Comparison of ENCODE assay signal across 22 cellular contexts in genomic region chr3:101984356-101984755, GRCh38.
"Had no signal": no experiment of that assay in that cellular context is flagged by ENCODE, and none has a peak within 500 bp of the region (broad histone marks: within the 10 kb centered on the region; RNA-seq: fewer than 3 reads in every experiment).

No MANE protein-coding gene starts in this region.

- ATAC-seq: activated CD8-positive, alpha-beta memory T cell treated with anti-CD3 and anti-CD28 coated beads, Interleukin-2, amount 10 ng/mL, durations not matched to agents 7 days and 5 days; activated T-cell treated with anti-CD3 and anti-CD28 coated beads, Interleukin-2, amount 50 U/mL, for 4 hours; K562; WTC11 had no signal

- H3K4me3 ChIP-seq: cardiac muscle cell, K562 had no signal

- FAIRE-seq: astrocyte, K562, RCC 7860 had no signal

- H3K27me3 ChIP-seq: cardiac muscle cell had no signal

- DNase-seq: activated CD4-positive, alpha-beta T cell treated with anti-CD3 and anti-CD28 coated beads, Interleukin-2, amount 10 ng/mL, durations not matched to agents 24 days and 14 days; activated CD4-positive, alpha-beta T cell treated with anti-CD3 and anti-CD28 coated beads, Interleukin-2, amount 50 U/mL, for 48 hours; activated CD4-positive, CD25-positive, alpha-beta regulatory T cell treated with anti-CD3 and anti-CD28 coated beads, Interleukin-2, amount 50 U/mL, for 72 hours; activated CD8-positive, alpha-beta memory T cell treated with anti-CD3 and anti-CD28 coated beads, Interleukin-2, amount 10 ng/mL, durations not matched to agents 7 days and 5 days; activated effector memory CD4-positive, alpha-beta T cell treated with anti-CD3 and anti-CD28 coated beads, Interleukin-2, amount 50 U/mL, for 16 hours; activated naive CD4-positive, alpha-beta T cell treated with anti-CD3 and anti-CD28 coated beads for 36 hours; activated T-cell treated with anti-CD3 and anti-CD28 coated beads, Interleukin-2, amount 50 U/mL, for 4 hours; amygdala; Karpas-422; NCI-H1048; NCI-H1417; NCI-H1930; NCI-H2171; NCI-H226; NCI-H526; NCI-H82; SHP77 treated with DMSO at 0.1 percent for 48 hours had no signal

- H3K36me3 ChIP-seq: cardiac muscle cell had no signal
